Comparison of ENCODE assay signal across 8 cellular contexts in the genomic region with DNA sequence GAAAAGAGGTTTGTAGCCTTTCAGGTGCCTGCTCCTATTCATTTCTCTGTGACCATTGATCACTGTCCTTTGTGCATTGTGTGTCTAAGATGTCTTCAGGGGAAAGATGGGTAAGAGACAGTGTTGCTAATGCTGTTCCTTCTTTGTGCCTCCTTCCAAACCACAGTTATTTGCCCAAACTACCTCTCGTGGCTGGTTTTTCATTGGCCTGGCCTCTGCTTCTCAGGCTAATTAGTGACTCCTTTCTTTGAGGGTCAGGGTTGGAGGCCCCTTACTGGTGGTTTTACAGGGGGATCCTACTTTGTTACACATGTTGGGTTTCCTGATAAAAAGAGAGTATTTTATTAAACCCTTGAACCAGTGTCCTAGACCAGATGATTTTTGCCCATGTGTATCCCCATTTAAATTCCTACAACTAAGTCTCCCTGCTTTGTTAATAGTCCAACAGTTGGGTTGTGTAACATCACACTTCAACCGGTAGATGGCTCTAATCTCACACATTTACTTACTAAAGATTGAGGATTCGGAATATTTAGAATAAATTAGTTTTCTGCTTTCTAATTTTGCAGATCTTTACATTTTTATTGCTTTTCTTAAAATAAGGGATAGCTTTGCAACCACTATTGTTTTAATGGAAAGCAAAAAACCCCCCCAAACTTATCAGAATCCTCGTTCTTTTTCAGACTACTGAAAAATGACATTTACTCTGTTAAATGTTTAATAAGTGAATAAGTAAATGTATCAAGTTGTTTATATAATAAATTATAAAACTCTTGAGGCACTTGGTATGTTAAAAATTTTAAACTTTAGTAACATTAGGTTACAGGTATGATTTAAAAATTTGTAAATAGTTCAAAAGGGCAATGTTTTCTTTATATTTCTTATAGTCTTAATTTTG. TPM values are rescaled to one million over a fixed set of nuclear protein-coding genes. Genes with fewer than 3 reads are reported as not detected.
DNase-seq lines count a peak whose midpoint lies in the region; ATAC-seq lines count a peak whose summit lies in the region.

No MANE protein-coding gene starts in this region.

- DNase-seq in NCI-H1092 treated with DMSO at 0.1 percent for 48 hours (lab: John Stamatoyannopoulos, UW) (peak; percentile 11), NCI-H1092 (lab: John Stamatoyannopoulos, UW) (no peak), SJSA1 (ENCODE audit: low read depth in 1 of 2, low spot score in 2 of 2) (peak in 1 of 2 experiments; percentile 25)

- no peak overlapping the region for H3K27ac ChIP-seq in HUES6 (ENCODE audit: low read depth, low read length)
- H3K27ac ChIP-seq in SJSA1 = no peak overlapping the region
- H3K27ac ChIP-seq in muscle layer of duodenum (ENCODE audit: low read length) = no peak overlapping the region

- no peak for ATAC-seq in HG03108 (IDR thresholded peaks at IDR 0.05; ENCODE audit: unreplicated experiment)
- no peak for ATAC-seq in GM21515 (IDR thresholded peaks at IDR 0.05; ENCODE audit: unreplicated experiment)

- H3K9ac ChIP-seq in HUES6 (ENCODE audit: low read length) (peak overlapping the region; percentile 85), endocrine pancreas (ENCODE audit: control insufficient read depth, insufficient read depth, low read length) (peak overlapping the region; percentile 47)

- peak overlapping the region; percentile 92 for H3K4me3 ChIP-seq in HUES6 (ENCODE audit: low read depth, low read length)
- peak overlapping the region; percentile 82 for H3K4me3 ChIP-seq in SJSA1
- H3K4me3 ChIP-seq in endocrine pancreas (ENCODE audit: control insufficient read depth, insufficient read depth, low read length) = peak overlapping the region; percentile 63
- peak overlapping the region; percentile 72 to 98 for H3K4me3 ChIP-seq in muscle layer of duodenum (ENCODE audit: low read depth in 1 of 2, low read length in 2 of 2)

- H3K9me3 ChIP-seq in HUES6 (ENCODE audit: control insufficient read depth, insufficient read depth, low read depth, low read length) (no peaks in the 10 kb centered on the region), SJSA1 (replicated peaks) (no peaks in the 10 kb centered on the region), endocrine pancreas (ENCODE audit: control insufficient read depth, low read length) (no peaks in the 10 kb centered on the region), muscle layer of duodenum (ENCODE audit: control insufficient read depth in 1 of 2, low read length in 2 of 2) (no peaks in the 10 kb centered on the region)

- no peaks in the 10 kb centered on the region for H3K27me3 ChIP-seq in HUES6 (ENCODE audit: control insufficient read depth, insufficient read depth, low read length)
- no peaks in the 10 kb centered on the region for H3K27me3 ChIP-seq in SJSA1 (replicated peaks)
- no peaks in the 10 kb centered on the region for H3K27me3 ChIP-seq in endocrine pancreas (ENCODE audit: control insufficient read depth, insufficient read depth, low read length)
- H3K27me3 ChIP-seq in muscle layer of duodenum (ENCODE audit: low read depth, low read length) = no peaks in the 10 kb centered on the region

- H3K36me3 ChIP-seq in HUES6 (ENCODE audit: control insufficient read depth, insufficient read depth, low read length) (peaks cover 33% of the 10 kb centered on the region), SJSA1 (peaks cover 18% of the 10 kb centered on the region), endocrine pancreas (ENCODE audit: control insufficient read depth, insufficient read depth, low read length) (no peaks in the 10 kb centered on the region), muscle layer of duodenum (ENCODE audit: control insufficient read depth in 1 of 2, insufficient read depth in 2 of 2, low read length in 2 of 2) (peaks cover 0 to 11% of the 10 kb centered on the region in 2 donors)

- H3K4me1 ChIP-seq in HUES6 (ENCODE audit: control insufficient read depth, insufficient read depth, low read length) (peaks cover 20% of the 10 kb centered on the region), SJSA1 (replicated peaks) (peaks cover 24% of the 10 kb centered on the region), endocrine pancreas (ENCODE audit: control insufficient read depth, insufficient read depth, low read length) (peaks cover 13% of the 10 kb centered on the region), muscle layer of duodenum (ENCODE audit: control insufficient read depth in 1 of 2, insufficient read depth in 2 of 2, low read length in 2 of 2) (peaks cover 13 to 29% of the 10 kb centered on the region in 2 donors)

RNA-seq across cellular contexts. Expression of a gene that starts 2.4 kb away (rescaled TPM):
- 4.1 and 5.2 TPM in 2 replicates for total RNA-seq in SJSA1 (2014; rRNA removed; shearing (Covaris generic))

RNA-seq across cellular contexts. Expression of a gene that starts 32.2 kb away (rescaled TPM):
- 0.16 and 0.21 TPM in 2 replicates for total RNA-seq in SJSA1 (2014; rRNA removed; shearing (Covaris generic))
